Comparison of ENCODE assay signal across 11 cellular contexts in the genomic region with DNA sequence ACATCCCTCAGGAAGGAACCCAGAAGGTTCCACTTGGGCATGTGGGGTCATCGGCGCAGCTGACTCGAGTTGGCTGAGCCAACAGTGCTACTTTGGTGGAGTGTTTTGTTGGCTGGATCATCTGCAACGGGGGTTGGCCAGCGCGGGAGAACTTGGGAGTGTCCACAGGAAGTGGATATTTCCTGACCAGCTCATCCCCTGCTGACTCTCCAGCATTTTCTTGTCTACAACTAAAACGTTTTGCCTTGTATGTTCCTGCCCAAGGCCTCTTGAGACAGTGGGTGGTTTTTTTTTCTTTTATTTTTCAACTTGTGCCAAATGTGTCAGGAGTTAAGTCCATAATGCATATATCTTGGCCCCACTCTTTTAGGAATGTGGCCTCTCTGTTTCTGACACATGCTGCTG.
A peak's percentile ranks its signal among the peaks of the same experiment; 100 is the strongest.
DNase-seq lines count a peak whose midpoint lies in the region; ATAC-seq and TF ChIP-seq lines count a peak whose summit lies in the region.
"Had no signal": no experiment of that assay in that cellular context is flagged by ENCODE, and none has a peak within 500 bp of the region (broad histone marks: within the 10 kb centered on the region; RNA-seq: fewer than 3 reads in every experiment).

No MANE protein-coding gene starts in this region.

- TF ChIP-seq POLR2A in right lobe of liver (IDR thresholded peaks at IDR 0.05), result no peak

- peaks cover 0 to 2% (median 0%) of the 10 kb centered on the region in 3 donors for H3K36me3 Mint-ChIP-seq in naive thymus-derived CD8-positive, alpha-beta T cell
- H3K36me3 Mint-ChIP-seq in stimulated activated memory B cell treated with anti-CD40 and anti-IgM and Interleukin-4, amounts not matched to agents 10 μg/mL and 1 μg/mL and 100 μg/mL, for 72 hours, result no peaks in the 10 kb centered on the region

- H3K9me3 ChIP-seq in right lobe of liver (peaks cover 0 to 1% (median 0%) of the 10 kb centered on the region in 4 donors), tibial artery (no peaks in the 10 kb centered on the region)
- H3K9me3 ChIP-seq: prostate gland had no signal

- POLR2A ChIA-PET in naive thymus-derived CD8-positive, alpha-beta T cell (lab: Charles Lee), result no interaction called here

- WGBS in right lobe of liver (ENCODE audit: insufficient coverage, low coverage, low lambda C conversion rate, missing lambda C conversion rate), result 47% methylated on average over 4 of the region's 7 CpGs

- no peak overlapping the region for H3K4me3 Mint-ChIP-seq in naive thymus-derived CD8-positive, alpha-beta T cell
- no peak overlapping the region for H3K4me3 Mint-ChIP-seq in stimulated activated memory B cell treated with anti-CD40 and anti-IgM and Interleukin-4, amounts not matched to agents 10 μg/mL and 1 μg/mL and 100 μg/mL, for 72 hours

- peaks cover 0 to 1% (median 0%) of the 10 kb centered on the region in 9 donors for H3K9me3 Mint-ChIP-seq in naive thymus-derived CD8-positive, alpha-beta T cell
- no peaks in the 10 kb centered on the region for H3K9me3 Mint-ChIP-seq in stimulated activated memory B cell treated with anti-CD40 and anti-IgM and Interleukin-4, amounts not matched to agents 10 μg/mL and 1 μg/mL and 100 μg/mL, for 72 hours

- intact Hi-C loops in right lobe of liver (cut with DNase I), result no loop called here
- intact Hi-C loops in tibial artery (cut with DNase I; ENCODE audit: low total_unique reads), result no loop called here

- H3K4me1 ChIP-seq in right lobe of liver (no peaks in the 10 kb centered on the region), tibial artery (peaks cover 0 to 19% (median 6%) of the 10 kb centered on the region in 4 donors)
- H3K4me1 ChIP-seq: prostate gland had no signal

- H3K36me3 ChIP-seq in right lobe of liver (no peaks in the 10 kb centered on the region), tibial artery (no peaks in the 10 kb centered on the region)
- H3K36me3 ChIP-seq: prostate gland had no signal

- H3K27me3 Mint-ChIP-seq in naive thymus-derived CD8-positive, alpha-beta T cell, result peaks cover 0 to 4% (median 0%) of the 10 kb centered on the region in 5 donors
- H3K27me3 Mint-ChIP-seq in stimulated activated memory B cell treated with anti-CD40 and anti-IgM and Interleukin-4, amounts not matched to agents 10 μg/mL and 1 μg/mL and 100 μg/mL, for 72 hours, result no peaks in the 10 kb centered on the region

- TF ChIP-seq CTCF in right lobe of liver (IDR thresholded peaks at IDR 0.05) (no peak), tibial artery (IDR thresholded peaks at IDR 0.05) (no peak)

- ATAC-seq in right lobe of liver (peak; percentile 12 to 67 (median 52)), GM18870 (IDR thresholded peaks at IDR 0.05; ENCODE audit: unreplicated experiment) (no peak), GM18873 (IDR thresholded peaks at IDR 0.05; ENCODE audit: low FRiP score, unreplicated experiment) (no peak)
- ATAC-seq in naive thymus-derived CD8-positive, alpha-beta T cell, result no peak
- no peak for ATAC-seq in stimulated activated memory B cell treated with anti-CD40 and anti-IgM and Interleukin-4, amounts not matched to agents 10 μg/mL and 1 μg/mL and 100 μg/mL, for 72 hours
- ATAC-seq: stimulated activated naive CD8-positive, alpha-beta T cell treated with anti-CD3 and anti-CD28 coated beads, Interleukin-15, Interleukin-2, amounts not matched to agents 100 U/mL and 50 U/mL, for 24 hours had no signal

- H3K4me3 ChIP-seq in right lobe of liver (no peak overlapping the region), tibial artery (no peak overlapping the region)
- H3K4me3 ChIP-seq: prostate gland had no signal

- H3K27ac ChIP-seq in right lobe of liver (no peak overlapping the region), tibial artery (peak overlapping the region; percentile 22 to 42)
- H3K27ac ChIP-seq: prostate gland had no signal

- H3K27ac Mint-ChIP-seq in naive thymus-derived CD8-positive, alpha-beta T cell, result no peak overlapping the region
- H3K27ac Mint-ChIP-seq in stimulated activated memory B cell treated with anti-CD40 and anti-IgM and Interleukin-4, amounts not matched to agents 10 μg/mL and 1 μg/mL and 100 μg/mL, for 72 hours, result no peak overlapping the region

- no peaks in the 10 kb centered on the region for H3K4me1 Mint-ChIP-seq in naive thymus-derived CD8-positive, alpha-beta T cell
- peaks cover 32% of the 10 kb centered on the region for H3K4me1 Mint-ChIP-seq in stimulated activated memory B cell treated with anti-CD40 and anti-IgM and Interleukin-4, amounts not matched to agents 10 μg/mL and 1 μg/mL and 100 μg/mL, for 72 hours

- DNase-seq in HT1080 (ENCODE audit: low read depth) (peak; percentile 95), dedifferentiated amniotic fluid mesenchymal stem cell (ENCODE audit: extremely low spot score) (peak; percentile 94), right lobe of liver (peak in 1 of 3 donors; percentile 23), tibial artery (peak; percentile 87 to 89)
- DNase-seq in naive thymus-derived CD8-positive, alpha-beta T cell, result no peak
- DNase-seq: NCI-H2107; stimulated activated naive CD8-positive, alpha-beta T cell treated with anti-CD3 and anti-CD28 coated beads, Interleukin-15, Interleukin-2, amounts not matched to agents 100 U/mL and 50 U/mL, for 24 hours had no signal

- H3K27me3 ChIP-seq in right lobe of liver (no peaks in the 10 kb centered on the region), tibial artery (no peaks in the 10 kb centered on the region)

Comparison
In these comparisons a context has a peak if more than half of its experiments do, and no peak if none do; other contexts are left out.
1. DNase-seq: peak in HT1080 (single experiment), dedifferentiated amniotic fluid mesenchymal stem cell (single experiment) and tibial artery (2 of 2); none in naive thymus-derived CD8-positive, alpha-beta T cell (0 of 10).
2. ATAC-seq: peak in right lobe of liver (4 of 4); none in GM18870 (single experiment), naive thymus-derived CD8-positive, alpha-beta T cell (0 of 2), stimulated activated memory B cell treated with anti-CD40 and anti-IgM and Interleukin-4, amounts not matched to agents 10 μg/mL and 1 μg/mL and 100 μg/mL, for 72 hours (single experiment) and GM18873 (single experiment).
3. H3K27ac ChIP-seq: peak in tibial artery (2 of 2); none in right lobe of liver (0 of 3).